In genomic region chr3:28343144-28343543, GRCh38 we compare ENCODE assay signal across 24 cellular contexts. TPM values are rescaled to one million over a fixed set of nuclear protein-coding genes. Genes with fewer than 3 reads are reported as not detected.
DNase-seq lines count a peak whose midpoint lies in the region; ATAC-seq, FAIRE-seq and TF ChIP-seq lines count a peak whose summit lies in the region.
"Had no signal": no experiment of that assay in that cellular context is flagged by ENCODE, and none has a peak within 500 bp of the region (broad histone marks: within the 10 kb centered on the region; RNA-seq: fewer than 3 reads in every experiment).

No MANE protein-coding gene starts in this region.

- peaks cover 45% of the 10 kb centered on the region for H3K4me1 Mint-ChIP-seq in activated CD4-positive, alpha-beta T cell treated with anti-CD3 and anti-CD28 coated beads, Interleukin-2, amount 10 ng/mL, durations not matched to agents 24 days and 14 days
- H3K4me1 Mint-ChIP-seq in activated CD4-positive, alpha-beta T cell treated with anti-CD3 and anti-CD28 coated beads, Interleukin-2, amount 10 ng/mL, durations not matched to agents 7 days and 5 days: peaks cover 52% of the 10 kb centered on the region

- H2BK120ac ChIP-seq in H1 (replicated peaks; ENCODE audit: low read depth, low read length): no peak overlapping the region

- H3K27ac Mint-ChIP-seq in activated CD4-positive, alpha-beta T cell treated with anti-CD3 and anti-CD28 coated beads, Interleukin-2, amount 10 ng/mL, durations not matched to agents 24 days and 14 days: peak overlapping the region; percentile 39
- no peak overlapping the region for H3K27ac Mint-ChIP-seq in activated CD4-positive, alpha-beta T cell treated with anti-CD3 and anti-CD28 coated beads, Interleukin-2, amount 10 ng/mL, durations not matched to agents 7 days and 5 days
- H3K27ac Mint-ChIP-seq: activated T-cell treated with anti-CD3 and anti-CD28 coated beads, Interleukin-2, amount 50 U/mL, for 24 hours had no signal

- peaks cover 50% of the 10 kb centered on the region for H3K4me1 ChIP-seq in RWPE2 (ENCODE audit: insufficient read depth, poor library complexity, severe bottlenecking)
- H3K4me1 ChIP-seq in H1 (replicated peaks in 1 of 4; ENCODE audit: control insufficient read depth in 3 of 4, insufficient read depth in 4 of 4, low read length in 3 of 4): peaks cover 0 to 2% (median 0%) of the 10 kb centered on the region in 4 experiments; a peak in 1 of 7 replicates
- H3K4me1 ChIP-seq in smooth muscle cell (ENCODE audit: low read depth): peaks cover 18% of the 10 kb centered on the region

- no peak overlapping the region for H4K91ac ChIP-seq in H1 (replicated peaks; ENCODE audit: insufficient read length, low read length)

- FAIRE-seq in H1 (lab: Jason Lieb, UNC): no peak

- H3F3A ChIP-seq in smooth muscle cell (ENCODE audit: low read depth): no peaks in the 10 kb centered on the region

- H2AK5ac ChIP-seq in H1 (ENCODE audit: low read depth, low read length): no peak overlapping the region

- no peak for TF ChIP-seq POLR2A in H1 (IDR thresholded peaks at IDR 0.05; ENCODE audit: control extremely low read depth in 1 of 2, low read depth in 2 of 2, low read length in 2 of 2)

- DNase-seq in activated CD4-positive, alpha-beta T cell treated with anti-CD3 and anti-CD28 coated beads, Interleukin-2, amount 10 ng/mL, durations not matched to agents 24 days and 14 days: no peak
- no peak for DNase-seq in activated CD4-positive, alpha-beta T cell treated with anti-CD3 and anti-CD28 coated beads, Interleukin-2, amount 10 ng/mL, durations not matched to agents 7 days and 5 days
- no peak for DNase-seq in RWPE2 (ENCODE audit: low spot score)
- DNase-seq in H1 (ENCODE audit: low read depth in 1 of 2, low spot score in 2 of 2): no peak
- DNase-seq in smooth muscle cell (lab: John Stamatoyannopoulos, UW; ENCODE audit: unreplicated experiment): no peak
- no peak for DNase-seq in amniotic stem cell (lab: John Stamatoyannopoulos, UW)
- no peak for DNase-seq in NCI-H774 (lab: John Stamatoyannopoulos, UW)
- no peak for DNase-seq in retina
- DNase-seq: 8988T; activated CD4-positive, alpha-beta T cell treated with anti-CD3 and anti-CD28 coated beads, Interleukin-2, amount 50 U/mL, for 4 hours; activated T-cell treated with anti-CD3 and anti-CD28 coated beads, Interleukin-2, amount 50 U/mL, for 24 hours; effector CD4-positive, alpha-beta T cell; GOT3; lower lobe of right lung; naive B cell; NCI-H1436; NCI-H345; posterior cingulate gyrus; stimulated activated CD4-positive, alpha-beta T cell treated with anti-CD3 and anti-CD28 coated beads, Interleukin-4, amount 100 ng/mL, for 24 hours; SW 1271 had no signal

- H2BK20ac ChIP-seq in H1 (ENCODE audit: low read length): no peak overlapping the region

- H3K27me3 Mint-ChIP-seq in activated CD4-positive, alpha-beta T cell treated with anti-CD3 and anti-CD28 coated beads, Interleukin-2, amount 10 ng/mL, durations not matched to agents 24 days and 14 days: no peaks in the 10 kb centered on the region
- no peaks in the 10 kb centered on the region for H3K27me3 Mint-ChIP-seq in activated CD4-positive, alpha-beta T cell treated with anti-CD3 and anti-CD28 coated beads, Interleukin-2, amount 10 ng/mL, durations not matched to agents 7 days and 5 days
- H3K27me3 Mint-ChIP-seq: activated T-cell treated with anti-CD3 and anti-CD28 coated beads, Interleukin-2, amount 50 U/mL, for 24 hours; naive B cell had no signal

- H3K9me3 ChIP-seq in RWPE2 (ENCODE audit: severe bottlenecking) (no peaks in the 10 kb centered on the region), H1 (ENCODE audit: insufficient read depth in 2 of 2, low read depth in 1 of 2, low read length in 1 of 2) (no peaks in the 10 kb centered on the region), smooth muscle cell (replicated peaks; ENCODE audit: low read depth) (no peaks in the 10 kb centered on the region)
- H3K9me3 ChIP-seq: lower lobe of right lung, suprapubic skin had no signal

- H3K27me3 ChIP-seq in RWPE2 (ENCODE audit: insufficient read depth, poor library complexity, severe bottlenecking) (no peaks in the 10 kb centered on the region), H1 (replicated peaks in 1 of 4; ENCODE audit: control insufficient read depth in 3 of 4, extremely low read depth in 1 of 4, insufficient read depth in 3 of 4, low read length in 3 of 4) (no peaks in the 10 kb centered on the region), smooth muscle cell (ENCODE audit: low read depth) (no peaks in the 10 kb centered on the region)
- H3K27me3 ChIP-seq: cardiac muscle cell, suprapubic skin had no signal

- H3K36me3 Mint-ChIP-seq in activated CD4-positive, alpha-beta T cell treated with anti-CD3 and anti-CD28 coated beads, Interleukin-2, amount 10 ng/mL, durations not matched to agents 24 days and 14 days (ENCODE audit: low read depth): peaks cover 14% of the 10 kb centered on the region
- peaks cover 25% of the 10 kb centered on the region for H3K36me3 Mint-ChIP-seq in activated CD4-positive, alpha-beta T cell treated with anti-CD3 and anti-CD28 coated beads, Interleukin-2, amount 10 ng/mL, durations not matched to agents 7 days and 5 days (ENCODE audit: low read depth)
- H3K36me3 Mint-ChIP-seq: naive B cell had no signal

- intact Hi-C loops in activated CD4-positive, alpha-beta T cell treated with anti-CD3 and anti-CD28 coated beads, Interleukin-2, amount 10 ng/mL, durations not matched to agents 24 days and 14 days (cut with micrococcal nuclease): loop anchor here (10.0 kb wide), 1 partner anchor 888 kb away; no protein-coding TSS in a partner anchor

- H3K4me3 ChIP-seq in RWPE2 (ENCODE audit: severe bottlenecking) (no peak overlapping the region), H1 (ENCODE audit: extremely low read depth in 1 of 4, insufficient read depth in 2 of 4, low read depth in 3 of 4, low read length in 4 of 4) (no peak overlapping the region), smooth muscle cell (no peak overlapping the region)
- H3K4me3 ChIP-seq: cardiac muscle cell, lower lobe of right lung, suprapubic skin had no signal

- H3K79me1 ChIP-seq in H1 (ENCODE audit: low read depth, low read length): no peaks in the 10 kb centered on the region

- TF ChIP-seq RAD21 in H1 (IDR thresholded peaks at IDR 0.05 in 1 of 2, conservative IDR thresholded peaks at IDR 0.05 in 1 of 2; ENCODE audit: low read depth in 2 of 2, low read length in 2 of 2): no peak

- H4K20me1 ChIP-seq in H1 (replicated peaks in 1 of 2; ENCODE audit: control insufficient read depth in 1 of 2, insufficient read depth in 2 of 2, low read length in 2 of 2): peaks cover 0 to 2% of the 10 kb centered on the region in 2 experiments
- peaks cover 29% of the 10 kb centered on the region for H4K20me1 ChIP-seq in smooth muscle cell (ENCODE audit: low read depth)

- H4K5ac ChIP-seq in H1 (ENCODE audit: insufficient read length, low read depth, low read length): no peak overlapping the region

- no peak overlapping the region for H3K4me3 Mint-ChIP-seq in activated CD4-positive, alpha-beta T cell treated with anti-CD3 and anti-CD28 coated beads, Interleukin-2, amount 10 ng/mL, durations not matched to agents 24 days and 14 days
- no peak overlapping the region for H3K4me3 Mint-ChIP-seq in activated CD4-positive, alpha-beta T cell treated with anti-CD3 and anti-CD28 coated beads, Interleukin-2, amount 10 ng/mL, durations not matched to agents 7 days and 5 days
- H3K4me3 Mint-ChIP-seq: activated T-cell treated with anti-CD3 and anti-CD28 coated beads, Interleukin-2, amount 50 U/mL, for 24 hours had no signal

- no peak overlapping the region for H4K8ac ChIP-seq in H1 (ENCODE audit: extremely low read depth, insufficient read depth, low read length)

- no peaks in the 10 kb centered on the region for H3K9me3 Mint-ChIP-seq in activated CD4-positive, alpha-beta T cell treated with anti-CD3 and anti-CD28 coated beads, Interleukin-2, amount 10 ng/mL, durations not matched to agents 24 days and 14 days
- H3K9me3 Mint-ChIP-seq in activated CD4-positive, alpha-beta T cell treated with anti-CD3 and anti-CD28 coated beads, Interleukin-2, amount 10 ng/mL, durations not matched to agents 7 days and 5 days: no peaks in the 10 kb centered on the region
- H3K9me3 Mint-ChIP-seq: activated naive CD4-positive, alpha-beta T cell treated with anti-CD3 and anti-CD28 coated beads, Interleukin-2, amount 50 U/mL, for 72 hours; activated T-cell treated with anti-CD3 and anti-CD28 coated beads, Interleukin-2, amount 50 U/mL, for 24 hours; naive B cell had no signal

- peak overlapping the region; percentile 19 for H3K56ac ChIP-seq in H1 (replicated peaks; ENCODE audit: insufficient read length, low read depth, low read length)

- TF ChIP-seq EP300 in H1 (IDR thresholded peaks at IDR 0.05; ENCODE audit: borderline replicate concordance in 1 of 2, low read depth in 2 of 2, low read length in 2 of 2): no peak

- H3K4me2 ChIP-seq in H1 (ENCODE audit: insufficient read depth in 1 of 2, low read depth in 2 of 2, low read length in 2 of 2) (no peak overlapping the region), smooth muscle cell (peak overlapping the region; percentile 63)

- peaks cover 49% of the 10 kb centered on the region for H3K36me3 ChIP-seq in RWPE2 (ENCODE audit: low read depth)
- H3K36me3 ChIP-seq in H1 (ENCODE audit: control insufficient read depth in 2 of 4, insufficient read depth in 4 of 4, low read length in 3 of 4): peaks cover 0 to 9% (median under 1%) of the 10 kb centered on the region in 4 experiments; a peak in 2 of 8 replicates
- peaks cover 9% of the 10 kb centered on the region for H3K36me3 ChIP-seq in smooth muscle cell (ENCODE audit: low read depth)

- H3K9ac ChIP-seq in H1 (replicated peaks in 1 of 4; ENCODE audit: extremely low read depth in 1 of 4, low read depth in 3 of 4, low read length in 3 of 4): no peak overlapping the region
- H3K9ac ChIP-seq in smooth muscle cell (ENCODE audit: low read depth): peak overlapping the region; percentile 38

- peaks cover 2% of the 10 kb centered on the region; the same call in 1 of the 2 replicates for H3K23me2 ChIP-seq in H1 (ENCODE audit: low read depth, low read length)

- no peak overlapping the region for H3K14ac ChIP-seq in H1 (ENCODE audit: insufficient read length)

- H3K79me2 ChIP-seq in H1 (ENCODE audit: control insufficient read depth in 1 of 2, insufficient read depth in 2 of 2, low read length in 2 of 2): peaks cover 0 to 44% of the 10 kb centered on the region in 2 experiments; a peak in 2 of 4 replicates
- H3K79me2 ChIP-seq in smooth muscle cell (ENCODE audit: low read depth): peaks cover 63% of the 10 kb centered on the region

- no peak for ATAC-seq in RWPE2 (ENCODE audit: low read depth)
- ATAC-seq: esophagus mucosa had no signal

- H2AFZ ChIP-seq in H1 (ENCODE audit: low read length) (no peak overlapping the region), smooth muscle cell (ENCODE audit: low read depth) (no peak overlapping the region)

- no peak overlapping the region for H3K18ac ChIP-seq in H1 (ENCODE audit: extremely low read depth, low read length)

- H2BK15ac ChIP-seq in H1 (ENCODE audit: low read length): no peak overlapping the region

- CTCF ChIA-PET in activated CD4-positive, alpha-beta T cell treated with anti-CD3 and anti-CD28 coated beads, Interleukin-2, amount 10 ng/mL, durations not matched to agents 7 days and 5 days (lab: Charles Lee): interaction anchor here (0.7 kb wide), 1 partner anchor 48 kb away, joined by 4 read pairs; no protein-coding TSS in a partner anchor
- CTCF ChIA-PET in H1 (lab: Charles Lee; ENCODE audit: partially characterized antibody): no interaction called here

- TF ChIP-seq CTCF in RWPE2 (IDR thresholded peaks at IDR 0.05; ENCODE audit: poor library complexity, severe bottlenecking): no peak
- no peak for TF ChIP-seq CTCF in H1 (IDR thresholded peaks at IDR 0.05; ENCODE audit: control extremely low read depth in 1 of 3, insufficient read depth in 1 of 3, low read depth in 1 of 3, low read length in 3 of 3)
- TF ChIP-seq CTCF in smooth muscle cell (IDR thresholded peaks at IDR 0.05; ENCODE audit: borderline replicate concordance, insufficient read depth, poor library complexity, severe bottlenecking): no peak

- no peak overlapping the region for H3K23ac ChIP-seq in H1 (ENCODE audit: insufficient read length)

- no peak overlapping the region for H3K4ac ChIP-seq in H1 (replicated peaks; ENCODE audit: insufficient read length, low read depth, low read length)

- peak overlapping the region; percentile 31 for H3K27ac ChIP-seq in RWPE2 (ENCODE audit: poor library complexity, severe bottlenecking)
- no peak overlapping the region for H3K27ac ChIP-seq in H1 (ENCODE audit: low read depth, low read length)
- H3K27ac ChIP-seq in smooth muscle cell (ENCODE audit: low read depth): peak overlapping the region; percentile 51
- H3K27ac ChIP-seq: cardiac muscle cell, lower lobe of right lung, suprapubic skin had no signal

- no peak overlapping the region for H2BK5ac ChIP-seq in H1 (ENCODE audit: low read depth, low read length)

- POLR2A ChIA-PET in activated CD4-positive, alpha-beta T cell treated with anti-CD3 and anti-CD28 coated beads, Interleukin-2, amount 10 ng/mL, durations not matched to agents 7 days and 5 days (lab: Charles Lee): no interaction called here
- POLR2A ChIA-PET in H1 (lab: Charles Lee; ENCODE audit: partially characterized antibody): no interaction called here

- no peak overlapping the region for H2BK12ac ChIP-seq in H1 (ENCODE audit: low read depth, low read length)

RNA-seq across cellular contexts. Expression of gene ZCWPW2, which starts 5.4 kb away (rescaled TPM):
- total RNA-seq in activated CD4-positive, alpha-beta T cell treated with anti-CD3 and anti-CD28 coated beads, Interleukin-2, amount 10 ng/mL, durations not matched to agents 24 days and 14 days: 0.14 TPM in 1 of 2 replicates, not detected in the other
- under 1 TPM; 0.37 to 0.50 TPM for total RNA-seq in activated CD4-positive, alpha-beta T cell treated with anti-CD3 and anti-CD28 coated beads, Interleukin-2, amount 10 ng/mL, durations not matched to agents 7 days and 5 days
- 0.33 and 0.39 TPM in 2 replicates for total RNA-seq in H1 (2021; fragmentation: NEBNext Ultra II Directional; extraction: Animal tissue kit (Norgen Biotek cat#: 25700))
- polyA plus RNA-seq in H1 (2011; rRNA removed) (0.06 and 0.11 TPM in 2 replicates), smooth muscle cell (0.74 and 2.2 TPM in 2 replicates)
- 0.09 TPM for polyA plus RNA-seq in H1 (2011; cell fraction: cytosol; rRNA removed)
- not detected for polyA plus RNA-seq in H1 (2011; cell fraction: nucleus; rRNA removed)
- polyA plus RNA-seq in H1 (2012, experiment 1 of 2): not detected in 4 replicates
- not detected for polyA plus RNA-seq in H1 (2012, experiment 2 of 2)
- 0.22 TPM for polyA plus RNA-seq in H1 (2013, experiment 1 of 2)
- polyA plus RNA-seq in H1 (2013, experiment 2 of 2): 0.15 TPM
- not detected in 2 replicates for polyA minus RNA-seq in H1 (2011; rRNA and poly(A)+ RNA removed)
- not detected for polyA minus RNA-seq in H1 (2011; cell fraction: cytosol; rRNA and poly(A)+ RNA removed)
- polyA minus RNA-seq in H1 (2011; cell fraction: nucleus; rRNA and poly(A)+ RNA removed): not detected
- total RNA-seq in smooth muscle cell: 0.81 and 7.0 TPM in 2 replicates

RNA-seq across cellular contexts. Expression of gene AZI2, which starts 5.5 kb away (rescaled TPM):
- total RNA-seq in activated CD4-positive, alpha-beta T cell treated with anti-CD3 and anti-CD28 coated beads, Interleukin-2, amount 10 ng/mL, durations not matched to agents 24 days and 14 days: 35.6 and 38.7 TPM in 2 replicates
- 10 to 100 TPM; 53.5 to 68.8 TPM for total RNA-seq in activated CD4-positive, alpha-beta T cell treated with anti-CD3 and anti-CD28 coated beads, Interleukin-2, amount 10 ng/mL, durations not matched to agents 7 days and 5 days
- total RNA-seq in H1 (2021; fragmentation: NEBNext Ultra II Directional; extraction: Animal tissue kit (Norgen Biotek cat#: 25700)): 36.1 and 39.2 TPM in 2 replicates
- polyA plus RNA-seq in H1 (2011; rRNA removed) (11.6 and 17.4 TPM in 2 replicates), smooth muscle cell (53.1 and 55.3 TPM in 2 replicates)
- polyA plus RNA-seq in H1 (2011; cell fraction: cytosol; rRNA removed): 24.5 TPM
- polyA plus RNA-seq in H1 (2011; cell fraction: nucleus; rRNA removed): 22.7 TPM
- polyA plus RNA-seq in H1 (2012, experiment 1 of 2): 24.0 to 30.2 TPM (median 25.2 TPM) in 4 replicates
- 1.7 TPM for polyA plus RNA-seq in H1 (2012, experiment 2 of 2)
- polyA plus RNA-seq in H1 (2013, experiment 1 of 2): 26.2 TPM
- polyA plus RNA-seq in H1 (2013, experiment 2 of 2): 24.3 TPM
- polyA minus RNA-seq in H1 (2011; rRNA and poly(A)+ RNA removed): 18.5 and 19.1 TPM in 2 replicates
- polyA minus RNA-seq in H1 (2011; cell fraction: cytosol; rRNA and poly(A)+ RNA removed): 8.1 TPM
- 67.7 TPM for polyA minus RNA-seq in H1 (2011; cell fraction: nucleus; rRNA and poly(A)+ RNA removed)
- 44.7 and 93.3 TPM in 2 replicates for total RNA-seq in smooth muscle cell
